9 cellular contexts compared by ENCODE assay signal in the genomic region with DNA sequence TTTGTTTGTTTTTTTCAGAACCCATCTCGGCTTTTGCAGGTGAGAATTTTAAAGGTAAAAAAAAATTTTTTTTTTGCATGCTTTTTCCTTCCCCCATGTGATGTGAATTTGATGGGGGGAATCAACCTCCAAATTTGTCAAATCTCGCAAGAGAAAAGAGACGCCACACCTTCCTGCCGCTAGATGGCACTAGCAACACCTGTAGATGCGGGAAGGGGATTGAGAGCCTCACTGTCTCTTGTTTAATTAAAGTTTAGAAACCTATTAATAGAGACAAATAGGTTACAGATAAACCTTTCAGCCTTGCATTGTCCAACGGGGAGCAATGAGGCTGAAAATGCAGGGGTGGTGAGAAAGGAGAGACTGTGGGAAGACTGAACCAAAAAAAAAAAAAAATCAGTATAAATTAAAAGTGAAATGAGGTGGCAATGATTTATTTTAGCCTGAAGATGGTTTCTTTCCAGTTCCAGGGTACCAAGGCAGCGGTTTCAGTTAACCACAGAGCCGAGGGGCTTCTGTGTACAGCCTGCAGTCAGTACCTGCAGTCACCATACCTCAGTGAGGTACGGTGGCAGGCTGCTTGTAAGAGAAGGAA.
DNase-seq lines count a peak whose midpoint lies in the region; ATAC-seq, FAIRE-seq and TF ChIP-seq lines count a peak whose summit lies in the region.
"Had no signal": no experiment of that assay in that cellular context is flagged by ENCODE, and none has a peak within 500 bp of the region (broad histone marks: within the 10 kb centered on the region; RNA-seq: fewer than 3 reads in every experiment).

No MANE protein-coding gene starts in this region.

- no peak overlapping the region for H3K4me2 ChIP-seq in DOHH2 (ENCODE audit: low read length)

- no peaks in the 10 kb centered on the region for H3F3A ChIP-seq in DOHH2 (ENCODE audit: control insufficient read depth, insufficient read depth)

- no peaks in the 10 kb centered on the region for H3K36me3 ChIP-seq in DOHH2 (ENCODE audit: control insufficient read depth, low read length)
- H3K36me3 ChIP-seq in suprapubic skin, result no peaks in the 10 kb centered on the region

- POLR2A ChIA-PET in naive thymus-derived CD8-positive, alpha-beta T cell (lab: Charles Lee), result no interaction called here

- TF ChIP-seq CTCF in DOHH2 (IDR thresholded peaks at IDR 0.05; ENCODE audit: low read depth, low read length, poor library complexity, severe bottlenecking) (peak; percentile 86), HFF-Myc (IDR thresholded peaks at IDR 0.05; ENCODE audit: low read depth, low read length, missing control alignments) (peak; percentile 93), epithelial cell of proximal tubule (conservative IDR thresholded peaks at IDR 0.05; ENCODE audit: low read depth, low read length) (peak; percentile 99), suprapubic skin (IDR thresholded peaks at IDR 0.05) (peak; percentile 38 to 80)

- FAIRE-seq in H54 (lab: Jason Lieb, UNC), result no peak

- H3K4me1 ChIP-seq in DOHH2 (ENCODE audit: control insufficient read depth, low read length), result peaks cover 5% of the 10 kb centered on the region; the same call in 1 of the 2 replicates
- peaks cover 18% of the 10 kb centered on the region for H3K4me1 ChIP-seq in suprapubic skin

- no peak overlapping the region for H3K27ac ChIP-seq in DOHH2 (ENCODE audit: low read depth, low read length)
- no peak overlapping the region for H3K27ac ChIP-seq in suprapubic skin

- no peak for TF ChIP-seq EP300 in suprapubic skin (IDR thresholded peaks at IDR 0.05)

- no peak for ATAC-seq in naive thymus-derived CD8-positive, alpha-beta T cell

- H3K4me1 Mint-ChIP-seq in naive thymus-derived CD8-positive, alpha-beta T cell, result peaks cover 5 to 24% (median 9%) of the 10 kb centered on the region in 4 donors

- DNase-seq in HFF-Myc (ENCODE audit: extremely low read depth, low read depth) (no peak), NCI-H460 (ENCODE audit: extremely low read depth, low read depth) (peak; percentile 58), epithelial cell of proximal tubule (ENCODE audit: low read depth) (no peak), suprapubic skin (ENCODE audit: low spot score in 2 of 2) (no peak), H54 (ENCODE audit: insufficient read length, low spot score) (no peak)
- peak; percentile 71 for DNase-seq in activated CD8-positive, alpha-beta memory T cell treated with anti-CD3 and anti-CD28 coated beads for 24 hours
- peak; percentile 8 to 75 (median 38) for DNase-seq in naive thymus-derived CD8-positive, alpha-beta T cell

- no peaks in the 10 kb centered on the region for H4K20me1 ChIP-seq in DOHH2 (ENCODE audit: control insufficient read depth, insufficient read depth, low read depth, low read length)

- H3K36me3 Mint-ChIP-seq in naive thymus-derived CD8-positive, alpha-beta T cell, result no peaks in the 10 kb centered on the region
- H3K36me3 Mint-ChIP-seq: activated naive CD8-positive, alpha-beta T cell had no signal

- WGBS in suprapubic skin, result 17% methylated on average over 9 of the region's 9 CpGs

- TF ChIP-seq POLR2A in suprapubic skin (IDR thresholded peaks at IDR 0.05) (no peak), H54 (IDR thresholded peaks at IDR 0.05; ENCODE audit: low read depth, low read length) (no peak)

- H3K9me2 ChIP-seq in DOHH2 (replicated peaks; ENCODE audit: control insufficient read depth, low read length), result no peaks in the 10 kb centered on the region

- no peaks in the 10 kb centered on the region for H3K27me3 ChIP-seq in DOHH2 (ENCODE audit: control insufficient read depth, low read length)
- H3K27me3 ChIP-seq in suprapubic skin, result peaks cover 3% of the 10 kb centered on the region

- H3K9me3 Mint-ChIP-seq in naive thymus-derived CD8-positive, alpha-beta T cell, result no peaks in the 10 kb centered on the region

- H3K27me3 Mint-ChIP-seq in naive thymus-derived CD8-positive, alpha-beta T cell, result peaks cover 10 to 44% (median 35%) of the 10 kb centered on the region in 5 donors

- peak overlapping the region in 1 of 10 donors; percentile 52 for H3K4me3 Mint-ChIP-seq in naive thymus-derived CD8-positive, alpha-beta T cell
- H3K4me3 Mint-ChIP-seq: activated naive CD8-positive, alpha-beta T cell had no signal

- H3K79me2 ChIP-seq in DOHH2 (ENCODE audit: control insufficient read depth, low read length), result no peaks in the 10 kb centered on the region

- H3K4me3 ChIP-seq in DOHH2 (ENCODE audit: low read length) (no peak overlapping the region), HFF-Myc (replicated peaks; ENCODE audit: low read depth, low read length) (no peak overlapping the region), epithelial cell of proximal tubule (ENCODE audit: low read depth, low read length) (no peak overlapping the region), suprapubic skin (no peak overlapping the region)

- H3K9me3 ChIP-seq in DOHH2 (ENCODE audit: control insufficient read depth, insufficient read depth, low read length) (no peaks in the 10 kb centered on the region), suprapubic skin (no peaks in the 10 kb centered on the region)

- peak overlapping the region in 1 of 10 donors; percentile 32 for H3K27ac Mint-ChIP-seq in naive thymus-derived CD8-positive, alpha-beta T cell
- H3K27ac Mint-ChIP-seq: activated naive CD8-positive, alpha-beta T cell had no signal

Comparison
In these comparisons a context has a peak if more than half of its experiments do, and no peak if none do; other contexts are left out.
1. DNase-seq: peak in NCI-H460 (single experiment), activated CD8-positive, alpha-beta memory T cell treated with anti-CD3 and anti-CD28 coated beads for 24 hours (single experiment) and naive thymus-derived CD8-positive, alpha-beta T cell (10 of 10); none in HFF-Myc (single experiment), epithelial cell of proximal tubule (single experiment), suprapubic skin (0 of 2) and H54 (single experiment).
2. Peak in every context shown above with its lines, with median percentiles within 50 percentile points of each other: CTCF ChIP-seq.